In the genomic region with DNA sequence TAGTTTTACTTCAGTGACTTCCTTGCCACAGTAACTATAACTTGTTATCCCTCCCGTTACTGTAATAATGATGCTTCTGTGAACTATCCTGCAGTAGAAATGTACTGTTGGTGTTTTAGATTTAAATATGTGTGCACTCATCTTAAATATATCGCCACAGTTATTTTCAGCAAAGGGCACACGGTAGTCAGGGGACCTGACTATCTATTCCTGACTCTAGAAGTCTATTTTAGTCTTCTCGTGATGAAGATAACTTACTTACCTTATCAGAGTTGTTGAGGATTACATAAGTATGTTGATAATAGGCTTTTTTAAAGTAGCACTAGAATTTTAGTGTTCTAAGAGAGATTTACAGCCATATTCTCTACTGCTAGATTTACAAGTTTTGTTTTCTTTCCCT, we compare ENCODE assay signal across 25 cellular contexts.
"Had no signal": no experiment of that assay in that cellular context is flagged by ENCODE, and none has a peak within 500 bp of the region (broad histone marks: within the 10 kb centered on the region; RNA-seq: fewer than 3 reads in every experiment).

No MANE protein-coding gene starts in this region.

- H3K27me3 ChIP-seq: ovary, stomach, testis, thyroid gland, transverse colon, upper lobe of left lung, vagina had no signal

- H3K9me3 Mint-ChIP-seq: mesothelial cell of epicardium; naive B cell; natural killer cell; stimulated activated naive B cell treated with anti-CD40 and anti-IgM and Interleukin-4, amounts not matched to agents 10 μg/mL and 1 μg/mL and 100 μg/mL, for 72 hours had no signal

- H3K4me3 ChIP-seq: lung, ovary, skin epidermis, stomach, testis, thyroid gland, transverse colon, upper lobe of left lung, vagina had no signal

- H3K27ac Mint-ChIP-seq: mesothelial cell of epicardium; natural killer cell; progenitor cell of endocrine pancreas; stimulated activated naive B cell treated with anti-CD40 and anti-IgM and Interleukin-4, amounts not matched to agents 10 μg/mL and 1 μg/mL and 100 μg/mL, for 72 hours had no signal

- H3K36me3 ChIP-seq: ovary, thyroid gland, transverse colon, vagina had no signal

- ATAC-seq: left lobe of liver; natural killer cell; sciatic nerve; stimulated activated naive B cell treated with anti-CD40 and anti-IgM and Interleukin-4, amounts not matched to agents 10 μg/mL and 1 μg/mL and 100 μg/mL, for 72 hours; stimulated activated naive CD8-positive, alpha-beta T cell treated with anti-CD3 and anti-CD28 coated beads, Interleukin-15, Interleukin-2, amounts not matched to agents 100 U/mL and 50 U/mL, for 24 hours had no signal

- H3K4me3 Mint-ChIP-seq: mesothelial cell of epicardium; naive B cell; natural killer cell; stimulated activated naive B cell treated with anti-CD40 and anti-IgM and Interleukin-4, amounts not matched to agents 10 μg/mL and 1 μg/mL and 100 μg/mL, for 72 hours had no signal

- H3K4me1 ChIP-seq: stomach, testis, thyroid gland, transverse colon, upper lobe of left lung, vagina had no signal

- H3K9me3 ChIP-seq: ovary, stomach, testis, thyroid gland, transverse colon, upper lobe of left lung, vagina had no signal

- DNase-seq: hypothalamus; islet precursor cell; mesendoderm; naive B cell; natural killer cell; ovary; right cardiac atrium; stimulated activated CD4-positive, alpha-beta T cell treated with anti-CD3 and anti-CD28 coated beads, Interleukin-12 subunit alpha, Interleukin-12 subunit beta, amount 100 ng/mL, for 4 hours; stimulated activated CD4-positive, alpha-beta T cell treated with anti-CD3 and anti-CD28 coated beads, Interleukin-15, amount 100 ng/mL, for 24 hours; stimulated activated CD4-positive, alpha-beta T cell treated with anti-CD3 and anti-CD28 coated beads, Interleukin-2, amount 100 ng/mL, for 24 hours; stimulated activated CD4-positive, alpha-beta T cell treated with anti-CD3 and anti-CD28 coated beads, Interleukin-4, amount 100 ng/mL, for 1 hour; stimulated activated naive B cell treated with anti-CD40 and anti-IgM and Interleukin-4, amounts not matched to agents 10 μg/mL and 1 μg/mL and 100 μg/mL, for 72 hours; stimulated activated naive CD8-positive, alpha-beta T cell treated with anti-CD3 and anti-CD28 coated beads, Interleukin-15, Interleukin-2, amounts not matched to agents 100 U/mL and 50 U/mL, for 24 hours; stomach; testis; thyroid gland; transverse colon; upper lobe of left lung had no signal

- H3K27ac ChIP-seq: ovary, skin epidermis, stomach, testis, thyroid gland, transverse colon, upper lobe of left lung, vagina had no signal

- H3K36me3 Mint-ChIP-seq: naive B cell, natural killer cell had no signal

- H3K4me1 Mint-ChIP-seq: naive B cell; natural killer cell; stimulated activated naive B cell treated with anti-CD40 and anti-IgM and Interleukin-4, amounts not matched to agents 10 μg/mL and 1 μg/mL and 100 μg/mL, for 72 hours had no signal

- H3K27me3 Mint-ChIP-seq: naive B cell; progenitor cell of endocrine pancreas; stimulated activated naive B cell treated with anti-CD40 and anti-IgM and Interleukin-4, amounts not matched to agents 10 μg/mL and 1 μg/mL and 100 μg/mL, for 72 hours had no signal
